ENCODE assay signal across 9 cellular contexts in the genomic region with DNA sequence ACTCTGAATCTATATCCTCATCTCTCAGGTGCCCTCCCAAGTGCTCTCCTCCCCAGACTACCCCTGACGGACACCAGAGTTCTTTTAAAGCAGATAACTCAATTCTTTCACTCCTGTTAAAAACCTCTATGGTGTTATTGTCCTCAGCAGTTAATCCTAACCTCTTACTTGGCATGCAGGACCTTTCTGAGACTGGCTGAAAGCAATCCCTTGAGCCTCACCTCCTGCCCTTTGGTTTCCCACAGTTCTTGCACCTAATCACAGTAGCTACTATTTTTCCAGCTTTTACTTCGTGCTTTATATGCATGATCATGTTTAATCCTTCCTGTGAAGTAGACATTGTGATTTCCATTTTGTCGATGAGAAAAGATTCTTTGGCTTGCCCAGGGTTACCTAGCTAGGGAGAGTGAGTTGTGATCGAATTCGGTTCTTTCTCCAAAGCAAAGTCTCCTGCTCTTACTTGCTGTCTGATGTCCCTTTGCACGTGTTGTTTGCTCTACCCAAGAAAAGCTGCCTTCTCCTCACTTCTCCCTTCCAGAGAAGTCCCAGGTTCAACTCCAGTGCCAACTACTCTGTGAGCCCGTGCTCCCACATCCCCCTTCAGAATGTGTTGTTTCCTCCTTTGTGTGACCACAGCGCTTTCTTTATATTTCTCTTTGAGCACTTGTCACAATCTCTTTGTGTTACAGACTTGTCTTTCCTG. TPM values are rescaled to one million over a fixed set of nuclear protein-coding genes. Genes with fewer than 3 reads are reported as not detected.
DNase-seq lines count a peak whose midpoint lies in the region; ATAC-seq, FAIRE-seq and TF ChIP-seq lines count a peak whose summit lies in the region.
"Had no signal": no experiment of that assay in that cellular context is flagged by ENCODE, and none has a peak within 500 bp of the region (broad histone marks: within the 10 kb centered on the region; RNA-seq: fewer than 3 reads in every experiment).

No MANE protein-coding gene starts in this region.

- peak overlapping the region in 2 of 59 donors; percentile 6 to 17 for H3K27ac ChIP-seq in dorsolateral prefrontal cortex

- H3K27me3 Mint-ChIP-seq in progenitor cell of endocrine pancreas: no peaks in the 10 kb centered on the region

- intact Hi-C loops in dorsolateral prefrontal cortex (cut with DNase I): loop anchor here in 1 of 2 donors (2.0 kb wide), 1 partner anchor 53 kb away; no protein-coding TSS in a partner anchor

- peaks cover 5% of the 10 kb centered on the region for H3K36me3 Mint-ChIP-seq in progenitor cell of endocrine pancreas (ENCODE audit: insufficient read depth)

- peak overlapping the region in 38 of 59 donors; percentile 3 to 99 (median 88) for H3K4me3 ChIP-seq in dorsolateral prefrontal cortex

- H3K27me3 ChIP-seq in dorsolateral prefrontal cortex: no peaks in the 10 kb centered on the region

- no peak for ATAC-seq in HG03457 (IDR thresholded peaks at IDR 0.05; ENCODE audit: unreplicated experiment)
- ATAC-seq in GM18861 (IDR thresholded peaks at IDR 0.05; ENCODE audit: unreplicated experiment): no peak

- FAIRE-seq in GM12891 (lab: Jason Lieb, UNC): peak; percentile 23

- DNase-seq in GM12891 (ENCODE audit: insufficient read length, low spot score): no peak
- DNase-seq in NOMO-1 treated with DMSO at 0.1 percent for 48 hours (lab: John Stamatoyannopoulos, UW; ENCODE audit: unreplicated experiment): peak; percentile 58
- no peak for DNase-seq in dorsolateral prefrontal cortex
- no peak for DNase-seq in progenitor cell of endocrine pancreas (ENCODE audit: low spot score, unreplicated experiment)
- DNase-seq in stimulated activated naive CD4-positive, alpha-beta T cell (lab: John Stamatoyannopoulos, UW): no peak
- DNase-seq in COLO668 (lab: John Stamatoyannopoulos, UW; ENCODE audit: unreplicated experiment): no peak
- DNase-seq: NCI-H526 treated with DMSO at 0.1 percent for 48 hours had no signal

- no peaks in the 10 kb centered on the region for H3K9me3 Mint-ChIP-seq in progenitor cell of endocrine pancreas (ENCODE audit: low read depth)

- no peak for TF ChIP-seq POLR2A in GM12891 (IDR thresholded peaks at IDR 0.05; ENCODE audit: low read depth, low read length)

- peak overlapping the region; percentile 98 for H3K27ac Mint-ChIP-seq in progenitor cell of endocrine pancreas

- TF ChIP-seq CTCF in dorsolateral prefrontal cortex (IDR thresholded peaks at IDR 0.05 in 54 of 56, conservative IDR thresholded peaks at IDR 0.05 in 2 of 56; ENCODE audit: low read depth in 1 of 56, partially characterized antibody in 56 of 56) (no peak), progenitor cell of endocrine pancreas (IDR thresholded peaks at IDR 0.05; ENCODE audit: unreplicated experiment) (no peak)

- peak overlapping the region; percentile 92 for H3K4me3 Mint-ChIP-seq in progenitor cell of endocrine pancreas (ENCODE audit: low read depth)

- H3K4me1 Mint-ChIP-seq in progenitor cell of endocrine pancreas (ENCODE audit: low read depth): peaks cover 40% of the 10 kb centered on the region

TF ChIP-seq in GM12891, 5 proteins besides CTCF, POLR2A, EP300 and RAD21:
- TF ChIP-seq POLR2AphosphoS5 (IDR thresholded peaks at IDR 0.05; ENCODE audit: low read depth, low read length) (no peak), SPI1 (IDR thresholded peaks at IDR 0.05; ENCODE audit: low read depth, low read length) (peak; percentile 52; the same call in 1 of the 2 replicates)

RNA-seq across cellular contexts. Expression of gene UBE2L3, which starts 2.1 kb away (rescaled TPM):
- 55.3 TPM for polyA plus RNA-seq in GM12891 (2012; ENCODE audit: low read depth, missing spikeins)
- 10 to 100 TPM; 50.3 to 89.3 (median 74.5) TPM for total RNA-seq in dorsolateral prefrontal cortex
- 64.6 and 67.4 TPM in 2 replicates for total RNA-seq in progenitor cell of endocrine pancreas

RNA-seq across cellular contexts. Expression of gene RIMBP3C, which starts 18.3 kb away (rescaled TPM):
- not detected for polyA plus RNA-seq in GM12891 (2012; ENCODE audit: low read depth, missing spikeins)
- total RNA-seq in dorsolateral prefrontal cortex (1 to 10 TPM in 10 of 120 experiments, under 1 TPM in 75, not detected in 35; 0.10 to 1.4 (median 0.47) TPM), progenitor cell of endocrine pancreas (1.2 TPM in 1 of 2 replicates, not detected in the other)
